ENCODE assay signal across 8 cellular contexts in genomic region chr22:31400023-31400397, GRCh38. TPM values are rescaled to one million over a fixed set of nuclear protein-coding genes. Genes with fewer than 3 reads are reported as not detected.
A peak's percentile ranks its signal among the peaks of the same experiment; 100 is the strongest.
DNase-seq lines count a peak whose midpoint lies in the region; ATAC-seq and TF ChIP-seq lines count a peak whose summit lies in the region.

No MANE protein-coding gene starts in this region.

- H3K9me3 ChIP-seq in A673 (ENCODE audit: low read depth, low read length, poor library complexity, severe bottlenecking) (no peaks in the 10 kb centered on the region), iPS-18c (ENCODE audit: control insufficient read depth, insufficient read depth, low read length) (no peaks in the 10 kb centered on the region)

- no peaks in the 10 kb centered on the region for H3K9me3 Mint-ChIP-seq in activated naive CD8-positive, alpha-beta T cell treated with anti-CD3 and anti-CD28 coated beads, Interleukin-2, amount 10 ng/mL, durations not matched to agents 7 days and 5 days
- H3K9me3 Mint-ChIP-seq in stimulated activated naive B cell treated with anti-CD40 and anti-IgM and Interleukin-4, amounts not matched to agents 10 μg/mL and 1 μg/mL and 100 μg/mL, for 72 hours, result no peaks in the 10 kb centered on the region

- TF ChIP-seq CTCF in A673 (conservative IDR thresholded peaks at IDR 0.05; ENCODE audit: low read depth, low read length), result no peak

- peaks cover 20% of the 10 kb centered on the region for H3K4me1 Mint-ChIP-seq in activated naive CD8-positive, alpha-beta T cell treated with anti-CD3 and anti-CD28 coated beads, Interleukin-2, amount 10 ng/mL, durations not matched to agents 7 days and 5 days
- H3K4me1 Mint-ChIP-seq in stimulated activated naive B cell treated with anti-CD40 and anti-IgM and Interleukin-4, amounts not matched to agents 10 μg/mL and 1 μg/mL and 100 μg/mL, for 72 hours, result peaks cover 4 to 5% of the 10 kb centered on the region in 2 donors

- CTCF ChIA-PET in A673 (lab: Charles Lee), result no interaction called here

- H3K4me3 ChIP-seq in A673 (ENCODE audit: low read depth, low read length, poor library complexity, severe bottlenecking) (peak overlapping the region; percentile 91), H7 (ENCODE audit: insufficient read depth, low read depth, low read length) (peak overlapping the region; percentile 63), iPS-18c (ENCODE audit: insufficient read depth, low read depth, low read length) (peak overlapping the region; percentile 93)

- intact Hi-C loops in A673 (cut with micrococcal nuclease; ENCODE audit: unreplicated experiment), result no loop called here

- no peaks in the 10 kb centered on the region for H3K27me3 Mint-ChIP-seq in activated naive CD8-positive, alpha-beta T cell treated with anti-CD3 and anti-CD28 coated beads, Interleukin-2, amount 10 ng/mL, durations not matched to agents 7 days and 5 days
- no peaks in the 10 kb centered on the region for H3K27me3 Mint-ChIP-seq in stimulated activated naive B cell treated with anti-CD40 and anti-IgM and Interleukin-4, amounts not matched to agents 10 μg/mL and 1 μg/mL and 100 μg/mL, for 72 hours

- peak overlapping the region; percentile 94 for H3K27ac ChIP-seq in A673 (ENCODE audit: low read depth, low read length, poor library complexity, severe bottlenecking)

- H3K27me3 ChIP-seq in A673 (replicated peaks; ENCODE audit: insufficient read depth, low read depth, low read length, poor library complexity) (no peaks in the 10 kb centered on the region), H7 (ENCODE audit: control insufficient read depth, insufficient read depth, low read length) (no peaks in the 10 kb centered on the region)

- DNase-seq in A673 (ENCODE audit: low spot score), result no peak
- DNase-seq in H7, result no peak
- DNase-seq in activated naive CD8-positive, alpha-beta T cell treated with anti-CD3 and anti-CD28 coated beads, Interleukin-2, amount 10 ng/mL, durations not matched to agents 7 days and 5 days, result no peak
- DNase-seq in stimulated activated naive B cell treated with anti-CD40 and anti-IgM and Interleukin-4, amounts not matched to agents 10 μg/mL and 1 μg/mL and 100 μg/mL, for 72 hours, result no peak
- DNase-seq in stimulated activated CD4-positive, alpha-beta T cell treated with anti-CD3 and anti-CD28 coated beads, Interleukin-4, amount 100 ng/mL, for 24 hours, result no peak

- ATAC-seq in activated naive CD8-positive, alpha-beta T cell treated with anti-CD3 and anti-CD28 coated beads, Interleukin-2, amount 10 ng/mL, durations not matched to agents 7 days and 5 days (ENCODE audit: low read depth), result no peak
- no peak for ATAC-seq in stimulated activated naive B cell treated with anti-CD40 and anti-IgM and Interleukin-4, amounts not matched to agents 10 μg/mL and 1 μg/mL and 100 μg/mL, for 72 hours (replicated peaks)
- no peak for ATAC-seq in HG02642 (IDR thresholded peaks at IDR 0.05; ENCODE audit: poor library complexity, unreplicated experiment)
- no peak for ATAC-seq in GM19328 (IDR thresholded peaks at IDR 0.05; ENCODE audit: unreplicated experiment)

- H3K4me1 ChIP-seq in A673 (ENCODE audit: insufficient read depth, low read length, poor library complexity, severe bottlenecking), result peaks cover 6% of the 10 kb centered on the region

- H3K27ac Mint-ChIP-seq in activated naive CD8-positive, alpha-beta T cell treated with anti-CD3 and anti-CD28 coated beads, Interleukin-2, amount 10 ng/mL, durations not matched to agents 7 days and 5 days, result peak overlapping the region; percentile 92
- H3K27ac Mint-ChIP-seq in stimulated activated naive B cell treated with anti-CD40 and anti-IgM and Interleukin-4, amounts not matched to agents 10 μg/mL and 1 μg/mL and 100 μg/mL, for 72 hours, result peak overlapping the region; percentile 92

- H3K4me3 Mint-ChIP-seq in activated naive CD8-positive, alpha-beta T cell treated with anti-CD3 and anti-CD28 coated beads, Interleukin-2, amount 10 ng/mL, durations not matched to agents 7 days and 5 days, result peak overlapping the region; percentile 99
- peak overlapping the region; percentile 93 to 99 for H3K4me3 Mint-ChIP-seq in stimulated activated naive B cell treated with anti-CD40 and anti-IgM and Interleukin-4, amounts not matched to agents 10 μg/mL and 1 μg/mL and 100 μg/mL, for 72 hours

- POLR2A ChIA-PET in A673 (lab: Charles Lee; ENCODE audit: low non-redundant PET), result no interaction called here
- POLR2A ChIA-PET in activated naive CD8-positive, alpha-beta T cell treated with anti-CD3 and anti-CD28 coated beads, Interleukin-2, amount 10 ng/mL, durations not matched to agents 7 days and 5 days (lab: Charles Lee), result interaction anchor here (0.9 to 4.2 kb wide), 3 partner anchors 17 to 53 kb away, joined by 3 to 44 read pairs (median 3); partner anchors contain the start of gene PATZ1

- TSS peak; percentile 67 for BruUV-seq in A673 (replicated peaks; lab: Mats Ljungman, UMichigan)

- H3K36me3 ChIP-seq in A673 (ENCODE audit: insufficient read depth, low read length, poor library complexity, severe bottlenecking) (peaks cover 36% of the 10 kb centered on the region), H7 (replicated peaks; ENCODE audit: control insufficient read depth, insufficient read depth, low read length) (peaks cover 9% of the 10 kb centered on the region)

- H3K36me3 Mint-ChIP-seq in activated naive CD8-positive, alpha-beta T cell treated with anti-CD3 and anti-CD28 coated beads, Interleukin-2, amount 10 ng/mL, durations not matched to agents 7 days and 5 days, result peaks cover 17% of the 10 kb centered on the region
- H3K36me3 Mint-ChIP-seq in stimulated activated naive B cell treated with anti-CD40 and anti-IgM and Interleukin-4, amounts not matched to agents 10 μg/mL and 1 μg/mL and 100 μg/mL, for 72 hours, result peaks cover 11 to 18% of the 10 kb centered on the region in 2 donors

RNA-seq across cellular contexts. Expression of gene DRG1, which starts 0.6 kb away (rescaled TPM):
- 115 and 116 TPM in 2 replicates for total RNA-seq in A673 (2021)
- 75.9 and 99.9 TPM in 2 replicates for total RNA-seq in H7 (2014; rRNA removed; shearing (Covaris generic))
- 10 to 100 TPM; 71.9 to 87.8 TPM for total RNA-seq in activated naive CD8-positive, alpha-beta T cell treated with anti-CD3 and anti-CD28 coated beads, Interleukin-2, amount 10 ng/mL, durations not matched to agents 7 days and 5 days

RNA-seq across cellular contexts. Expression of gene PATZ1, which starts 53.9 kb away (rescaled TPM):
- total RNA-seq in A673 (2021), result 53.4 and 58.5 TPM in 2 replicates
- 43.0 and 44.2 TPM in 2 replicates for total RNA-seq in H7 (2014; rRNA removed; shearing (Covaris generic))
- total RNA-seq in activated naive CD8-positive, alpha-beta T cell treated with anti-CD3 and anti-CD28 coated beads, Interleukin-2, amount 10 ng/mL, durations not matched to agents 7 days and 5 days, result 10 to 100 TPM; 36.2 to 37.2 TPM
